ENCODE assay signal across 9 cellular contexts in genomic region chr2:238974510-238975166, GRCh38.
A peak's percentile ranks its signal among the peaks of the same experiment; 100 is the strongest.
DNase-seq lines count a peak whose midpoint lies in the region; ATAC-seq and TF ChIP-seq lines count a peak whose summit lies in the region.
"Had no signal": no experiment of that assay in that cellular context is flagged by ENCODE, and none has a peak within 500 bp of the region (broad histone marks: within the 10 kb centered on the region; RNA-seq: fewer than 3 reads in every experiment).

No MANE protein-coding gene starts in this region.

- H3K4me1 ChIP-seq in HUES48 (ENCODE audit: control insufficient read depth, insufficient read depth, low read length) (no peaks in the 10 kb centered on the region), breast epithelium (no peaks in the 10 kb centered on the region), upper lobe of right lung (no peaks in the 10 kb centered on the region)

- H3K4me3 ChIP-seq in HUES48 (ENCODE audit: low read depth, low read length) (no peak overlapping the region), breast epithelium (no peak overlapping the region), upper lobe of right lung (no peak overlapping the region)
- H3K4me3 ChIP-seq: heart right ventricle had no signal

- H3K36me3 ChIP-seq in HUES48 (ENCODE audit: control insufficient read depth, insufficient read depth, low read length) (no peaks in the 10 kb centered on the region), breast epithelium (no peaks in the 10 kb centered on the region), upper lobe of right lung (no peaks in the 10 kb centered on the region)
- H3K36me3 ChIP-seq: heart right ventricle had no signal

- no peak overlapping the region for H3K9ac ChIP-seq in HUES48 (ENCODE audit: low read depth, low read length)

- TF ChIP-seq POLR2A in breast epithelium (IDR thresholded peaks at IDR 0.05), result no peak

- DNase-seq in breast epithelium (ENCODE audit: low spot score in 2 of 2), result peak in 1 of 2 donors; percentile 34
- DNase-seq in inferior parietal cortex (ENCODE audit: extremely low spot score), result peak; percentile 43
- DNase-seq in upper lobe of right lung, result no peak
- DNase-seq in 8988T, result no peak
- DNase-seq: heart right ventricle, NCI-H82 had no signal

- H3K27me3 ChIP-seq in HUES48 (ENCODE audit: control insufficient read depth, insufficient read depth, low read length) (no peaks in the 10 kb centered on the region; the same call in 1 of the 2 replicates), breast epithelium (no peaks in the 10 kb centered on the region), upper lobe of right lung (peaks cover 6% of the 10 kb centered on the region)

- peak overlapping the region; percentile 57 for H3K27ac ChIP-seq in HUES48 (ENCODE audit: low read depth, low read length)
- peak overlapping the region; percentile 73 to 84 for H3K27ac ChIP-seq in breast epithelium
- H3K27ac ChIP-seq in upper lobe of right lung, result no peak overlapping the region

- H3K9me3 ChIP-seq in HUES48 (ENCODE audit: control insufficient read depth, insufficient read depth, low read length) (no peaks in the 10 kb centered on the region), breast epithelium (peaks cover 4 to 7% of the 10 kb centered on the region in 2 donors), upper lobe of right lung (no peaks in the 10 kb centered on the region)

- intact Hi-C loops in breast epithelium (cut with DNase I; ENCODE audit: low total_unique reads) (loop anchor here (5.0 kb wide), 1 partner anchor 327 kb away; no protein-coding TSS in a partner anchor), upper lobe of right lung (cut with DNase I) (no loop called here)

- ATAC-seq in upper lobe of right lung (no peak), GM21576 (IDR thresholded peaks at IDR 0.05; ENCODE audit: unreplicated experiment) (no peak), HG02970 (IDR thresholded peaks at IDR 0.05; ENCODE audit: low FRiP score, unreplicated experiment) (no peak)

- TF ChIP-seq CTCF in breast epithelium (IDR thresholded peaks at IDR 0.05), result no peak
- peak; percentile 4 for TF ChIP-seq CTCF in upper lobe of right lung (IDR thresholded peaks at IDR 0.05)
